Comparison of ENCODE assay signal across 12 cellular contexts in the genomic region with DNA sequence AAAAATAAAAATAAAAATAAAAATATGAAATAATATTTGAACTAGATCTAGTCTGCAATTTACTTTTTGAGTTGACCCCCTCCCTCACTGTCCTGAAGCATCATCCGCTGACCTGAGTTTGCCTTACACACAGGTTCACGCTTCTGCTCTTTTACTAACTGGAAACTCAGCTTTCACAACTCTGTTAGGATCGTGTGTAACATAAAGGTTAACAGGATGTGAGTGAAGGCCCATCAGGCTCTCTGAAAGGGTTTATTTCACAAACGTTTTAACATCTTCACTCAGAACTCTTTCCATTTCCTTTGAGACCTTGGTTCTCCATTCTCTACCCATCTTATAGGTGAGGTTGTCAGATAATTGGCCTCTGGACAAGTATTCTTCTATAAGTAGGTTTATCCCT.
"Had no signal": no experiment of that assay in that cellular context is flagged by ENCODE, and none has a peak within 500 bp of the region (broad histone marks: within the 10 kb centered on the region; RNA-seq: fewer than 3 reads in every experiment).

No MANE protein-coding gene starts in this region.

- H3K9me3 Mint-ChIP-seq: activated CD4-positive, alpha-beta memory T cell treated with anti-CD3 and anti-CD28 coated beads for 36 hours; nephron; stimulated activated memory B cell treated with anti-CD40 and anti-IgM and Interleukin-4, amounts not matched to agents 10 μg/mL and 1 μg/mL and 100 μg/mL, for 72 hours had no signal

- H3K27ac ChIP-seq: brain microvascular endothelial cell, prostate gland, right lobe of liver had no signal

- H3K36me3 ChIP-seq: brain microvascular endothelial cell, prostate gland, right lobe of liver had no signal

- H3K27me3 ChIP-seq: brain microvascular endothelial cell, right lobe of liver had no signal

- H3K9me3 ChIP-seq: prostate gland, right lobe of liver had no signal

- H3K4me3 Mint-ChIP-seq: activated CD4-positive, alpha-beta memory T cell treated with anti-CD3 and anti-CD28 coated beads for 36 hours; nephron; stimulated activated memory B cell treated with anti-CD40 and anti-IgM and Interleukin-4, amounts not matched to agents 10 μg/mL and 1 μg/mL and 100 μg/mL, for 72 hours had no signal

- H3K27ac Mint-ChIP-seq: activated CD4-positive, alpha-beta memory T cell treated with anti-CD3 and anti-CD28 coated beads for 36 hours; stimulated activated memory B cell treated with anti-CD40 and anti-IgM and Interleukin-4, amounts not matched to agents 10 μg/mL and 1 μg/mL and 100 μg/mL, for 72 hours had no signal

- H3K4me3 ChIP-seq: lung, prostate gland, right lobe of liver had no signal

- H3K27me3 Mint-ChIP-seq: activated CD4-positive, alpha-beta memory T cell treated with anti-CD3 and anti-CD28 coated beads for 36 hours; stimulated activated memory B cell treated with anti-CD40 and anti-IgM and Interleukin-4, amounts not matched to agents 10 μg/mL and 1 μg/mL and 100 μg/mL, for 72 hours had no signal

- DNase-seq: activated CD4-positive, alpha-beta memory T cell treated with anti-CD3 and anti-CD28 coated beads for 36 hours; activated CD8-positive, alpha-beta memory T cell treated with anti-CD3 and anti-CD28 coated beads, Interleukin-2, amount 50 U/mL, for 48 hours; activated gamma-delta T cell; brain microvascular endothelial cell; left colon; right lobe of liver; SHP77 treated with DMSO at 0.1 percent for 48 hours had no signal

- ATAC-seq: esophagus mucosa; left colon; right lobe of liver; stimulated activated memory B cell treated with anti-CD40 and anti-IgM and Interleukin-4, amounts not matched to agents 10 μg/mL and 1 μg/mL and 100 μg/mL, for 72 hours had no signal

- H3K4me1 ChIP-seq: prostate gland had no signal
